Comparison of ENCODE assay signal across 10 cellular contexts in the genomic region with DNA sequence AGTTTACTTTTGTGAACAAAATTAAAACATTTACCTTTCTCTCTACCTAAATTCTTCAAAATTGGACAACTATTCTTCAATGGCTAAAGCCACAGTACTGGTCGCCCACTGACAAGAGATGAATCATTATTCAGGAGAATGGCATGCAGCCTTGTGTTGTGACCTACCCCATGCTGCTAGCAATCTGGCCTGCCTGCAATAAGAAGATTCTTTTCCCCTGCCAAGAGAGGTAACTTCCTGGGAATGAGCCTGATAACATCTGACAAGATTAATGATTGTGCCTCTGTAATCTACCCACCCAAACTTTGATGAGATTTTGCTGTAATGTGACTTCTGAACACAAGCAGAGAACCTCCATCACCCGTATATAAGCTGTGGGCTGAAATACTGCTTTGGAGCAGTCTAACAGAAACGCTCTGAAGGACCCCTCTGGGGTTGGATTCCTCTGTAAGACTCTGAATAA. TPM values are rescaled to one million over a fixed set of nuclear protein-coding genes. Genes with fewer than 3 reads are reported as not detected.
DNase-seq lines count a peak whose midpoint lies in the region; ATAC-seq, FAIRE-seq and TF ChIP-seq lines count a peak whose summit lies in the region.
"Had no signal": no experiment of that assay in that cellular context is flagged by ENCODE, and none has a peak within 500 bp of the region (broad histone marks: within the 10 kb centered on the region; RNA-seq: fewer than 3 reads in every experiment).

No MANE protein-coding gene starts in this region.

- peak; percentile 89 for ATAC-seq in Panc1
- no peak for ATAC-seq in GM21786 (IDR thresholded peaks at IDR 0.05; ENCODE audit: unreplicated experiment)
- ATAC-seq in HG03521 (IDR thresholded peaks at IDR 0.05; ENCODE audit: unreplicated experiment), result no peak
- no peak for ATAC-seq in GM21367 (IDR thresholded peaks at IDR 0.05; ENCODE audit: unreplicated experiment)

- TF ChIP-seq CTCF in Panc1 (IDR thresholded peaks at IDR 0.05) (no peak), epithelial cell of esophagus (IDR thresholded peaks at IDR 0.05; ENCODE audit: insufficient read depth, low read depth, low read length, missing control alignments) (no peak), osteocyte (IDR thresholded peaks at IDR 0.05) (no peak), tibial artery (IDR thresholded peaks at IDR 0.05) (no peak)

- H3K27ac Mint-ChIP-seq in osteocyte (ENCODE audit: unreplicated experiment), result peak overlapping the region; percentile 58

- H3K27ac ChIP-seq in Panc1 (ENCODE audit: low read length), result peak overlapping the region; percentile 36; the same call in 1 of the 2 replicates
- H3K27ac ChIP-seq in tibial artery, result no peak overlapping the region
- H3K27ac ChIP-seq: parathyroid adenoma had no signal

- CTCF ChIA-PET in Panc1 (lab: Charles Lee), result no interaction called here

- no peaks in the 10 kb centered on the region for H3K36me3 Mint-ChIP-seq in osteocyte (ENCODE audit: unreplicated experiment)

- BruUV-seq in Panc1 (replicated peaks; lab: Mats Ljungman, UMichigan), result no TSS peak

- H3K4me3 ChIP-seq in Panc1 (ENCODE audit: low read depth in 2 of 2, low read length in 2 of 2), result no peak overlapping the region
- H3K4me3 ChIP-seq in epithelial cell of esophagus (ENCODE audit: low read length), result no peak overlapping the region
- no peak overlapping the region for H3K4me3 ChIP-seq in tibial artery

- POLR2A ChIA-PET in Panc1 (lab: Charles Lee), result no interaction called here

- peak; percentile 97 for FAIRE-seq in G401.6 (lab: Jason Lieb, UNC)

- peaks cover 45% of the 10 kb centered on the region for H3K4me1 Mint-ChIP-seq in osteocyte (ENCODE audit: unreplicated experiment)

- H3K9me3 ChIP-seq in Panc1 (ENCODE audit: control insufficient read depth, insufficient read depth, low read depth, low read length) (no peaks in the 10 kb centered on the region), tibial artery (no peaks in the 10 kb centered on the region)

- no peaks in the 10 kb centered on the region for H3K27me3 Mint-ChIP-seq in osteocyte (ENCODE audit: unreplicated experiment)

- DNase-seq in Panc1 (ENCODE audit: low read depth, low spot score) (no peak), epithelial cell of esophagus (ENCODE audit: low read depth) (peak; percentile 62), osteocyte (ENCODE audit: extremely low spot score, unreplicated experiment) (no peak), tibial artery (no peak)
- DNase-seq: DND-41 had no signal

- H3K9me3 Mint-ChIP-seq in osteocyte (ENCODE audit: unreplicated experiment), result no peaks in the 10 kb centered on the region

- in situ Hi-C loops in Panc1 (cut with HindIII; ENCODE audit: low pct_unique_long_range_greater_than_20kb, low sequenced_read_pairs), result no loop called here

- H3K4me3 Mint-ChIP-seq in osteocyte (ENCODE audit: unreplicated experiment), result no peak overlapping the region

- no peaks in the 10 kb centered on the region for H3K27me3 ChIP-seq in Panc1 (ENCODE audit: control insufficient read depth, insufficient read depth, low read length)
- H3K27me3 ChIP-seq in tibial artery, result no peaks in the 10 kb centered on the region

- H3K36me3 ChIP-seq in Panc1 (ENCODE audit: control insufficient read depth, insufficient read depth, low read length) (no peaks in the 10 kb centered on the region), tibial artery (no peaks in the 10 kb centered on the region)

- H3K4me1 ChIP-seq in Panc1 (ENCODE audit: control insufficient read depth, insufficient read depth, low read length) (peaks cover 12% of the 10 kb centered on the region), tibial artery (peaks cover 0 to 3% (median 0%) of the 10 kb centered on the region in 4 donors)
- H3K4me1 ChIP-seq: parathyroid adenoma had no signal

- intact Hi-C loops in Panc1 (cut with micrococcal nuclease; ENCODE audit: unreplicated experiment), result no loop called here
- intact Hi-C loops in tibial artery (cut with DNase I; ENCODE audit: low total_unique reads), result no loop called here

RNA-seq across cellular contexts. Expression of gene ST3GAL5, which starts 47.0 kb away (rescaled TPM):
- total RNA-seq in Panc1 (2021; ENCODE audit: unreplicated experiment), result 5.0 TPM
- 1.4 TPM for polyA plus RNA-seq in Panc1 (2012; ENCODE audit: insufficient read length)
- 42.2 and 43.6 TPM in 2 replicates for total RNA-seq in osteocyte
